In the genomic region with DNA sequence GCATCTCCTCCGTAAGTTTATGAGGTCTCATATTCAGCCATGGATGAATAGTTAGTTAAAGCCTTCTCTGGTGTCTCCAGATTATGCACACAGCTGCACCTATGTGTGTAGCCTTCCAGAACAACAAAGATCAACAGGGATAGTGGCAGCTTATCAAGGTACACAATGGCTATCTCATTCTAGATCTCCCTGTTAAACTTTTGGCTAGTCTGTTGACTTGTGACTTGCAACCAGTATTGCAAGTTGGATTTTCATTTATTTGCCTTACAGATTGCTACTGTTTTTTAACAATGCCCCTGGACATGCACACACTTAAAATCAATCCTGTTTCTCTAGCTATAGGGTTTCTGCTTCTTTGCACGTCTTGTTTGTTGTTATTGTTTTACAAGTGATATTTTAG, we compare ENCODE assay signal across 1 cellular context.
TF ChIP-seq lines count a peak whose summit lies in the region.

No MANE protein-coding gene starts in this region.

TF ChIP-seq in liver, 16 proteins besides CTCF, POLR2A, EP300 and RAD21 (continued from another document):
- TF ChIP-seq, protein P1, sequence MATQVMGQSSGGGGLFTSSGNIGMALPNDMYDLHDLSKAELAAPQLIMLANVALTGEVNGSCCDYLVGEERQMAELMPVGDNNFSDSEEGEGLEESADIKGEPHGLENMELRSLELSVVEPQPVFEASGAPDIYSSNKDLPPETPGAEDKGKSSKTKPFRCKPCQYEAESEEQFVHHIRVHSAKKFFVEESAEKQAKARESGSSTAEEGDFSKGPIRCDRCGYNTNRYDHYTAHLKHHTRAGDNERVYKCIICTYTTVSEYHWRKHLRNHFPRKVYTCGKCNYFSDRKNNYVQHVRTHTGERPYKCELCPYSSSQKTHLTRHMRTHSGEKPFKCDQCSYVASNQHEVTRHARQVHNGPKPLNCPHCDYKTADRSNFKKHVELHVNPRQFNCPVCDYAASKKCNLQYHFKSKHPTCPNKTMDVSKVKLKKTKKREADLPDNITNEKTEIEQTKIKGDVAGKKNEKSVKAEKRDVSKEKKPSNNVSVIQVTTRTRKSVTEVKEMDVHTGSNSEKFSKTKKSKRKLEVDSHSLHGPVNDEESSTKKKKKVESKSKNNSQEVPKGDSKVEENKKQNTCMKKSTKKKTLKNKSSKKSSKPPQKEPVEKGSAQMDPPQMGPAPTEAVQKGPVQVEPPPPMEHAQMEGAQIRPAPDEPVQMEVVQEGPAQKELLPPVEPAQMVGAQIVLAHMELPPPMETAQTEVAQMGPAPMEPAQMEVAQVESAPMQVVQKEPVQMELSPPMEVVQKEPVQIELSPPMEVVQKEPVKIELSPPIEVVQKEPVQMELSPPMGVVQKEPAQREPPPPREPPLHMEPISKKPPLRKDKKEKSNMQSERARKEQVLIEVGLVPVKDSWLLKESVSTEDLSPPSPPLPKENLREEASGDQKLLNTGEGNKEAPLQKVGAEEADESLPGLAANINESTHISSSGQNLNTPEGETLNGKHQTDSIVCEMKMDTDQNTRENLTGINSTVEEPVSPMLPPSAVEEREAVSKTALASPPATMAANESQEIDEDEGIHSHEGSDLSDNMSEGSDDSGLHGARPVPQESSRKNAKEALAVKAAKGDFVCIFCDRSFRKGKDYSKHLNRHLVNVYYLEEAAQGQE (IDR thresholded peaks at IDR 0.05): peak; percentile 67
- peak; percentile 97 for TF ChIP-seq FOXA1 (IDR thresholded peaks at IDR 0.05)
- no peak for TF ChIP-seq TAF1 (conservative IDR thresholded peaks at IDR 0.05)
- TF ChIP-seq, protein P2, sequence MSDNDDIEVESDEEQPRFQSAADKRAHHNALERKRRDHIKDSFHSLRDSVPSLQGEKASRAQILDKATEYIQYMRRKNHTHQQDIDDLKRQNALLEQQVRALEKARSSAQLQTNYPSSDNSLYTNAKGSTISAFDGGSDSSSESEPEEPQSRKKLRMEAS (IDR thresholded peaks at IDR 0.05): peak; percentile 71
